In the genomic region with DNA sequence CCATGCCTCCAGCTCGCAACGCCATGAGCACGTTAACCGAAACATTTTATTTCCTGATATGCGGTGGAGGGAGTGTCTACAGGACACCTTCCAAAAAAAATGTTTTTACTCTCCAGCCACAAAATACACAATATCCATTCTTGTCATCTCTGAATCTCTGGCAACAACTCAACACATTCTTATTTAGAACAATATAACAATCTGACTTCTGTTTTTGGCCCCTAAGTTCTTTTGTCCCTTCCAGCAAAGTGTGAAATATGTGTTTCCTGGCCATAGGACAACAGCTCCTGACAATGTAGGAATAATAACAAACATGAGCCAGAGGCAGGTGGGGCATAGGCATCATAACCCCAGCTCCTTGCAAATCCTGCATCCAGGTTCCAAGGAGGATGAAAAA, we compare ENCODE assay signal across 23 cellular contexts.
"Had no signal": no experiment of that assay in that cellular context is flagged by ENCODE, and none has a peak within 500 bp of the region (broad histone marks: within the 10 kb centered on the region; RNA-seq: fewer than 3 reads in every experiment).

No MANE protein-coding gene starts in this region.

- H3K27me3 ChIP-seq: cardiac muscle cell, dorsolateral prefrontal cortex, left lung, sigmoid colon, testis, tibial nerve had no signal

- H3K27me3 Mint-ChIP-seq: stimulated activated naive CD8-positive, alpha-beta T cell treated with anti-CD3 and anti-CD28 coated beads, Interleukin-15, amount 100 ng/mL, for 72 hours had no signal

- H3K27ac ChIP-seq: cardiac muscle cell, dorsolateral prefrontal cortex, left lung, parathyroid adenoma, prostate gland, sigmoid colon, skin epidermis, testis, tibial nerve had no signal

- ATAC-seq: left lung; stimulated activated naive B cell treated with anti-CD40 and anti-IgM and Interleukin-4, amounts not matched to agents 10 μg/mL and 1 μg/mL and 100 μg/mL, for 72 hours; stimulated activated naive CD8-positive, alpha-beta T cell treated with anti-CD3 and anti-CD28 coated beads, Interleukin-15, amount 100 ng/mL, for 72 hours had no signal

- H3K36me3 Mint-ChIP-seq: naive B cell; stimulated activated naive B cell treated with anti-CD40 and anti-IgM and Interleukin-4, amounts not matched to agents 10 μg/mL and 1 μg/mL and 100 μg/mL, for 72 hours had no signal

- DNase-seq: cerebellar nuclear complex; dorsolateral prefrontal cortex; effector memory CD4-positive, alpha-beta T cell; erythroblast; foreskin melanocyte; hypothalamus; left lung; mesendoderm; naive B cell; retina; sigmoid colon; stimulated activated CD4-positive, alpha-beta T cell treated with anti-CD3 and anti-CD28 coated beads, Interleukin-2, amount 100 ng/mL, for 24 hours; stimulated activated CD4-positive, alpha-beta T cell treated with anti-CD3 and anti-CD28 coated beads, Interleukin-4, amount 100 ng/mL, for 4 hours; stimulated activated naive B cell treated with anti-CD40 and anti-IgM and Interleukin-4, amounts not matched to agents 10 μg/mL and 1 μg/mL and 100 μg/mL, for 72 hours; stimulated activated naive CD8-positive, alpha-beta T cell treated with anti-CD3 and anti-CD28 coated beads, Interleukin-15, amount 100 ng/mL, for 72 hours; testis had no signal

- H3K4me1 ChIP-seq: left lung, prostate gland, testis had no signal

- H3K9me3 Mint-ChIP-seq: stimulated activated naive CD8-positive, alpha-beta T cell treated with anti-CD3 and anti-CD28 coated beads, Interleukin-15, amount 100 ng/mL, for 72 hours had no signal

- H3K4me3 Mint-ChIP-seq: naive B cell; nephron; stimulated activated naive B cell treated with anti-CD40 and anti-IgM and Interleukin-4, amounts not matched to agents 10 μg/mL and 1 μg/mL and 100 μg/mL, for 72 hours; stimulated activated naive CD8-positive, alpha-beta T cell treated with anti-CD3 and anti-CD28 coated beads, Interleukin-15, amount 100 ng/mL, for 72 hours had no signal

- H3K36me3 ChIP-seq: cardiac muscle cell, left lung, prostate gland, sigmoid colon, tibial nerve had no signal

- H3K9me3 ChIP-seq: left lung, prostate gland, sigmoid colon, testis had no signal

- H3K4me1 Mint-ChIP-seq: naive B cell; stimulated activated naive B cell treated with anti-CD40 and anti-IgM and Interleukin-4, amounts not matched to agents 10 μg/mL and 1 μg/mL and 100 μg/mL, for 72 hours; stimulated activated naive CD8-positive, alpha-beta T cell treated with anti-CD3 and anti-CD28 coated beads, Interleukin-15, amount 100 ng/mL, for 72 hours had no signal

- H3K4me3 ChIP-seq: cardiac muscle cell, dorsolateral prefrontal cortex, left lung, lung, prostate gland, sigmoid colon, skin epidermis, testis, tibial nerve had no signal
